1 cellular context compared by ENCODE assay signal in the genomic region with DNA sequence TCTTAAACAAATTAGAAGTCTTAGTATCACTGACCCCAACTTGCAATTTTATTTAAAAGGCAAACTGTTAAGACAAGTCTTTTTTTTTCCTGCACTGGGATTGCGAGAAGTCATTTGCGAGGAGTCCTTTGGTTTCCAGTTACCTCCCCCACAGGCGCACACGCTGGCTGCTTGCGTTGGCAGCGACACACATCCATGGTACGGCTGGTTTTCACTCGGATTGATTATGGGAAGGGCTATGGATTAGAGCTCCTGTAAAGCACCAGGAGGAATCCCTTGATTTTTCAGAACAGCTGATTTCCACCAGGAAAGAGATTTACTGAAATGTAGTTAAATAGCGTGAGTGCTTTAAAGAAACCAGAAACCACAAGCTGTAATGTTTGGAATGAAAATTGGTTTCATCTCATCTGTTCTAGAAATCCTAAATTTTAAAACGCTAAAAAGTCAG.
TF ChIP-seq lines count a peak whose summit lies in the region.

No MANE protein-coding gene starts in this region.

TF ChIP-seq in IMR-90, 13 proteins besides CTCF, POLR2A, EP300 and RAD21 (continued from another document):
- TF ChIP-seq, protein P1, sequence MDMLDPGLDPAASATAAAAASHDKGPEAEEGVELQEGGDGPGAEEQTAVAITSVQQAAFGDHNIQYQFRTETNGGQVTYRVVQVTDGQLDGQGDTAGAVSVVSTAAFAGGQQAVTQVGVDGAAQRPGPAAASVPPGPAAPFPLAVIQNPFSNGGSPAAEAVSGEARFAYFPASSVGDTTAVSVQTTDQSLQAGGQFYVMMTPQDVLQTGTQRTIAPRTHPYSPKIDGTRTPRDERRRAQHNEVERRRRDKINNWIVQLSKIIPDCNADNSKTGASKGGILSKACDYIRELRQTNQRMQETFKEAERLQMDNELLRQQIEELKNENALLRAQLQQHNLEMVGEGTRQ (IDR thresholded peaks at IDR 0.05; ENCODE audit: low read depth, low read length), result no peak
- TF ChIP-seq, protein P2, sequence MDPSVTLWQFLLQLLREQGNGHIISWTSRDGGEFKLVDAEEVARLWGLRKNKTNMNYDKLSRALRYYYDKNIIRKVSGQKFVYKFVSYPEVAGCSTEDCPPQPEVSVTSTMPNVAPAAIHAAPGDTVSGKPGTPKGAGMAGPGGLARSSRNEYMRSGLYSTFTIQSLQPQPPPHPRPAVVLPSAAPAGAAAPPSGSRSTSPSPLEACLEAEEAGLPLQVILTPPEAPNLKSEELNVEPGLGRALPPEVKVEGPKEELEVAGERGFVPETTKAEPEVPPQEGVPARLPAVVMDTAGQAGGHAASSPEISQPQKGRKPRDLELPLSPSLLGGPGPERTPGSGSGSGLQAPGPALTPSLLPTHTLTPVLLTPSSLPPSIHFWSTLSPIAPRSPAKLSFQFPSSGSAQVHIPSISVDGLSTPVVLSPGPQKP (IDR thresholded peaks at IDR 0.05; ENCODE audit: borderline replicate concordance, low read depth, low read length), result no peak
- no peak for TF ChIP-seq RCOR1 (IDR thresholded peaks at IDR 0.05; ENCODE audit: insufficient replicate concordance, low read length)
